Comparison of ENCODE assay signal across 13 cellular contexts in the genomic region with DNA sequence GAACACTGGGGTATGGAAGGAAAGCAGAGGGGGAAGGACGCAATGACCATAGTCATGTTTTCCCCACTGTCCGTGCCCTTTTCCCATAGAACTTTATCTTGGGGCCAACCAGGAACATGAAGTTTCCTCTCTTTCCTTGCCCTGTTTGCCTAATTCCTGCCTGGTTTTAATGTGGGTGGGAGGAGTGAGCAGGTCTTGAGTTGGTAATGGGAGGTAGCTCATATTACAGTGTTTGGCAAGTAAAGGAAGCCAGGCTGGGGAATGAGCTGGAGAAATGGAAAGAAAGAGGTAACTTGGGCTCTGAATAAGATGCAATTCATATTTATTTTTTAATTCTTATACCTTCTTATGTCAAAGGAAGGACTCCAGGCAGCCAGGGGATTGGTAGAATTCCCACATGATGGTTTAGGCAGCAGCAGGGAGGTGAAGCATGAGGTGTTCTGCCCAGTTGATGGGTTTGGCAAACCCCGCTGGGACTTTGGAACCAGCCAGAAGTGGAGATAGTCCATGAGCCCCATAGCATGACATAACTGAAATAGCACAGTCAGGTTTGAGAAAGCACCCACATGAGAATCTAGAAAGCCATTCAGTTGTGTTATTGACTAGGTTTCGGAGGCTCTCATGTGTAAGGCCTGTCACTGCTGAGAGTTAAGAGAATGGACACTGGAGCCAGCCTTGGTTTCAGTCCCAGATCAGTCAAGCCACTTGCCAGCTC.
DNase-seq lines count a peak whose midpoint lies in the region; ATAC-seq, FAIRE-seq and TF ChIP-seq lines count a peak whose summit lies in the region.
"Had no signal": no experiment of that assay in that cellular context is flagged by ENCODE, and none has a peak within 500 bp of the region (broad histone marks: within the 10 kb centered on the region; RNA-seq: fewer than 3 reads in every experiment).

No MANE protein-coding gene starts in this region.

- in situ Hi-C loops in K562 (cut with MboI) = no loop called here
- in situ Hi-C loops in HAP-1 (cut with MboI; ENCODE audit: low sequenced_read_pairs) = no loop called here

- ATAC-seq in GM18519 (IDR thresholded peaks at IDR 0.05; ENCODE audit: low FRiP score, unreplicated experiment) = peak; percentile 95
- peak; percentile 68 for ATAC-seq in GM21367 (IDR thresholded peaks at IDR 0.05; ENCODE audit: unreplicated experiment)
- peak; percentile 90 for ATAC-seq in HG03025 (IDR thresholded peaks at IDR 0.05; ENCODE audit: low FRiP score, unreplicated experiment)
- ATAC-seq in K562 = no peak

- CTCF ChIA-PET in K562 (lab: Yijun Ruan, JAX; ENCODE audit: low intra/inter-chr PET ratio) = no interaction called here
- CTCF ChIA-PET in A673 (lab: Charles Lee) = no interaction called here

- TF ChIP-seq CTCF in K562 (IDR thresholded peaks at IDR 0.05 in 2 of 3, conservative IDR thresholded peaks at IDR 0.05 in 1 of 3; ENCODE audit: insufficient read depth in 2 of 3, low read depth in 1 of 3, low read length in 3 of 3) (no peak), A673 (conservative IDR thresholded peaks at IDR 0.05; ENCODE audit: low read depth, low read length) (no peak), lower leg skin (IDR thresholded peaks at IDR 0.05) (no peak)

- 95% methylated on average over 4 of the region's 4 CpGs for WGBS in K562 (ENCODE audit: insufficient coverage, low coverage, missing lambda C conversion rate)
- 94 to 95% methylated on average over 4 of the region's 4 CpGs for WGBS in lower leg skin, 2 donors

- H3K9ac ChIP-seq in K562 (ENCODE audit: insufficient read depth in 1 of 2, low read depth in 2 of 2, low read length in 2 of 2) = no peak overlapping the region

- TF ChIP-seq POLR2A in K562 (conservative IDR thresholded peaks at IDR 0.05) (no peak), lower leg skin (IDR thresholded peaks at IDR 0.05) (no peak)

- no peaks in the 10 kb centered on the region for H4K20me1 ChIP-seq in K562 (replicated peaks; ENCODE audit: control insufficient read depth, insufficient read depth, low read length)

- DNase-seq in K562 (ENCODE audit: extremely low read depth in 1 of 4, low spot score in 3 of 4) (no peak), A673 (ENCODE audit: low spot score) (no peak), lower leg skin (ENCODE audit: low spot score in 2 of 2) (no peak), HAP-1 (ENCODE audit: low spot score in 2 of 2) (no peak), cerebellar cortex (ENCODE audit: low spot score) (no peak)
- DNase-seq: amniotic stem cell; NCI-H1105; NCI-H774; stimulated activated CD4-positive, alpha-beta T cell treated with anti-CD3 and anti-CD28 coated beads, Interleukin-15, amount 100 ng/mL, for 24 hours; stimulated activated naive CD4-positive, alpha-beta T cell treated with Interleukin-2 at 50 U/mL for 16 hours had no signal

- no peak overlapping the region for H3K4me2 ChIP-seq in K562 (ENCODE audit: insufficient read depth, low read length)

- BruUV-seq in K562 (replicated peaks; lab: Mats Ljungman, UMichigan) (no TSS peak), A673 (replicated peaks; lab: Mats Ljungman, UMichigan) (no TSS peak)

- H3K36me3 ChIP-seq in K562 (ENCODE audit: control insufficient read depth, insufficient read depth, low read length) (peaks cover 24% of the 10 kb centered on the region), A673 (ENCODE audit: insufficient read depth, low read length, poor library complexity, severe bottlenecking) (no peaks in the 10 kb centered on the region), HAP-1 (replicated peaks) (no peaks in the 10 kb centered on the region; the same call in none of the 2 replicates)

- H2AFZ ChIP-seq in K562 (ENCODE audit: low read depth, low read length) = no peak overlapping the region

- H3K9me1 ChIP-seq in K562 (ENCODE audit: control insufficient read depth, insufficient read depth, low read length) = no peaks in the 10 kb centered on the region

- no peak for FAIRE-seq in K562 (lab: Jason Lieb, UNC)

- H3K27me3 ChIP-seq in K562 (ENCODE audit: control insufficient read depth in 2 of 2, insufficient read depth in 2 of 2, low read length in 2 of 2) (no peaks in the 10 kb centered on the region), A673 (replicated peaks; ENCODE audit: insufficient read depth, low read depth, low read length, poor library complexity) (no peaks in the 10 kb centered on the region), HAP-1 (ENCODE audit: low read depth) (no peaks in the 10 kb centered on the region)

- intact Hi-C loops in K562 (cut with micrococcal nuclease) = no loop called here
- intact Hi-C loops in A673 (cut with micrococcal nuclease; ENCODE audit: unreplicated experiment) = no loop called here
- intact Hi-C loops in lower leg skin (cut with DNase I; ENCODE audit: low total_unique reads) = no loop called here

- no peaks in the 10 kb centered on the region for H3K79me2 ChIP-seq in K562 (ENCODE audit: control insufficient read depth, insufficient read depth, low read length)

- H3K9me3 ChIP-seq in K562 (replicated peaks; ENCODE audit: control insufficient read depth, insufficient read depth, low read depth, low read length) = no peaks in the 10 kb centered on the region
- H3K9me3 ChIP-seq in A673 (ENCODE audit: low read depth, low read length, poor library complexity, severe bottlenecking) = no peaks in the 10 kb centered on the region
- no peaks in the 10 kb centered on the region for H3K9me3 ChIP-seq in HAP-1

- no peak overlapping the region for H3K27ac ChIP-seq in K562 (ENCODE audit: extremely low read depth, low read depth, low read length)
- no peak overlapping the region for H3K27ac ChIP-seq in A673 (ENCODE audit: low read depth, low read length, poor library complexity, severe bottlenecking)

- no peak for TF ChIP-seq EP300 in K562 (IDR thresholded peaks at IDR 0.05; ENCODE audit: low read length)

- no peak for TF ChIP-seq RAD21 in K562 (CRISPR knock-in tag; conservative IDR thresholded peaks at IDR 0.05 in 1 of 2, IDR thresholded peaks at IDR 0.05 in 1 of 2)

- POLR2A ChIA-PET in K562 (lab: Yijun Ruan, JAX) = interaction anchor here (0.7 kb wide), 2 partner anchors 15 to 44 kb away, joined by 3 read pairs; no protein-coding TSS in a partner anchor
- POLR2A ChIA-PET in A673 (lab: Charles Lee; ENCODE audit: low non-redundant PET) = no interaction called here

- no peak overlapping the region for H3K4me3 ChIP-seq in K562
- H3K4me3 ChIP-seq in A673 (ENCODE audit: low read depth, low read length, poor library complexity, severe bottlenecking) = no peak overlapping the region
- no peak overlapping the region for H3K4me3 ChIP-seq in lower leg skin (ENCODE audit: low read depth, poor library complexity, severe bottlenecking)
- H3K4me3 ChIP-seq in HAP-1 = no peak overlapping the region

- H3K4me1 ChIP-seq in K562 (replicated peaks in 1 of 2; ENCODE audit: control insufficient read depth in 2 of 2, insufficient read depth in 2 of 2, low read length in 2 of 2) (peaks cover 0 to 6% of the 10 kb centered on the region in 2 experiments; a peak in 2 of 5 replicates), A673 (ENCODE audit: insufficient read depth, low read length, poor library complexity, severe bottlenecking) (no peaks in the 10 kb centered on the region), HAP-1 (no peaks in the 10 kb centered on the region)

TF ChIP-seq in K562, 482 proteins besides CTCF, POLR2A, EP300 and RAD21:
- 0 out of 2 replicates have a peak, but pooled peaks have one; percentile 12 for TF ChIP-seq ZNF436 (CRISPR knock-in tag; IDR thresholded peaks at IDR 0.05)
- no peak for TF ChIP-seq ZNF253 (CRISPR knock-in tag; conservative IDR thresholded peaks at IDR 0.05)
